19 cellular contexts compared by ENCODE assay signal in genomic region chr1:201270616-201271390, GRCh38. TPM values are rescaled to one million over a fixed set of nuclear protein-coding genes. Genes with fewer than 3 reads are reported as not detected.
DNase-seq lines count a peak whose midpoint lies in the region; ATAC-seq and TF ChIP-seq lines count a peak whose summit lies in the region.
"Had no signal": no experiment of that assay in that cellular context is flagged by ENCODE, and none has a peak within 500 bp of the region (broad histone marks: within the 10 kb centered on the region; RNA-seq: fewer than 3 reads in every experiment).

No MANE protein-coding gene starts in this region.

- no peaks in the 10 kb centered on the region for H3K36me3 ChIP-seq in upper lobe of right lung
- H3K36me3 ChIP-seq: BE2C had no signal

- H3K4me3 ChIP-seq in upper lobe of right lung = no peak overlapping the region
- H3K4me3 ChIP-seq: A549, SK-N-MC had no signal

- no peaks in the 10 kb centered on the region for H3K27me3 ChIP-seq in upper lobe of right lung
- H3K27me3 ChIP-seq: BE2C had no signal

- DNase-seq in cardiac septum (ENCODE audit: low spot score) (peak; percentile 38), Right ventricle myocardium inferior (ENCODE audit: missing footprints) (no peak), NCI-H748 (lab: John Stamatoyannopoulos, UW; ENCODE audit: unreplicated experiment) (peak; percentile 87), ecto neural progenitor cell (ENCODE audit: low spot score) (peak; percentile 20), SHP77 treated with DMSO at 0.1 percent for 48 hours (lab: John Stamatoyannopoulos, UW) (no peak), upper lobe of right lung (no peak), left colon (no peak), GM20000 (ENCODE audit: low spot score) (no peak)
- DNase-seq: BE2C, KG1, NCI-H1092, NCI-H187, NCI-H446 treated with DMSO at 0.1 percent for 48 hours, NCI-H526 treated with DMSO at 0.1 percent for 48 hours, OCI-M1, SHP77 had no signal

- H3K4me1 ChIP-seq in upper lobe of right lung = no peaks in the 10 kb centered on the region

- ATAC-seq in Right ventricle myocardium inferior (no peak), upper lobe of right lung (no peak), left colon (no peak)
- ATAC-seq: A549 had no signal

- no peak overlapping the region for H3K27ac ChIP-seq in upper lobe of right lung
- H3K27ac ChIP-seq: SK-N-MC had no signal

- H3K9me3 ChIP-seq in upper lobe of right lung = no peaks in the 10 kb centered on the region
- H3K9me3 ChIP-seq: A549, BE2C had no signal

- TF ChIP-seq CTCF in upper lobe of right lung (IDR thresholded peaks at IDR 0.05) (no peak), GM20000 (IDR thresholded peaks at IDR 0.05; ENCODE audit: extremely low read depth, missing control alignments) (no peak)

- intact Hi-C loops in cardiac septum (cut with DNase I) = loop anchor here (5.0 kb wide), 1 partner anchor 131 kb away; no protein-coding TSS in a partner anchor
- intact Hi-C loops in Right ventricle myocardium inferior (cut with DNase I) = no loop called here
- intact Hi-C loops in upper lobe of right lung (cut with DNase I) = no loop called here
- intact Hi-C loops in left colon (cut with DNase I, micrococcal nuclease) = no loop called here

RNA-seq across cellular contexts. Expression of gene PKP1, which starts 12.5 kb away (rescaled TPM):
- total RNA-seq in cardiac septum = 0.16 TPM
- 0.16 TPM for total RNA-seq in Right ventricle myocardium inferior
- 0.69 TPM for total RNA-seq in upper lobe of right lung
- total RNA-seq in left colon = under 1 TPM; 0.18 to 0.42 TPM
- total RNA-seq: G401 had no signal

Comparison
In these comparisons a context has a peak if more than half of its experiments do, and no peak if none do; other contexts are left out.
1. DNase-seq: peak in cardiac septum (single experiment), NCI-H748 (single experiment) and ecto neural progenitor cell (single experiment); none in Right ventricle myocardium inferior (single experiment), SHP77 treated with DMSO at 0.1 percent for 48 hours (single experiment), upper lobe of right lung (single experiment), left colon (0 of 2) and GM20000 (single experiment).